Comparison of ENCODE assay signal across 2 cellular contexts in the genomic region with DNA sequence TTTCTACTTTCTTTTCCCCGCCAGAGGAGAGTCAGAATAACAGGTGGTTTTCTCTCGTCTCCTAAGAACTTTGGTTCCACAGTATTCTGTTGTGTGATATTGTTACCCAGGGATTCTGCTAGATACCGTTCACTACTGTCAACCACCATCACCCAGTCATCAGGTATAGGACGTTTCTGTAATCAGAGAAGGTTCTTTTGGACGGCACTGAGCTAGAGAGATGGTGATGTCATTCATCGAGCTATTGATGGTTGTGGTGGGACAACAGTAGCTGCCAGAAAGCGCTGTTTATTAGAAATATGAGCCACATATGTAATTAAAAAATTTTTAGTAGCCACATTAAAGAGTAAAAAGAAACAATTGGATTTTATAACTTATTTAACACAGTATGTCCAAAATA.
TF ChIP-seq lines count a peak whose summit lies in the region.

No MANE protein-coding gene starts in this region.

TF ChIP-seq in HepG2, 621 proteins besides CTCF, POLR2A, EP300 and RAD21:
- TF ChIP-seq ZNF543 (CRISPR knock-in tag; IDR thresholded peaks at IDR 0.05) = no peak
- TF ChIP-seq ATF7 (IDR thresholded peaks at IDR 0.05) = peak; percentile 18; the same call in 1 of the 2 replicates
- no peak for TF ChIP-seq ATF7 (CRISPR knock-in tag; IDR thresholded peaks at IDR 0.05)
- no peak for TF ChIP-seq FOXA1 (IDR thresholded peaks at IDR 0.05)
- TF ChIP-seq FOXA1 (CRISPR knock-in tag; IDR thresholded peaks at IDR 0.05) = no peak
- no peak for TF ChIP-seq KDM5B (CRISPR knock-in tag; IDR thresholded peaks at IDR 0.05; ENCODE audit: borderline replicate concordance)
TF ChIP-seq in HepG2: peak in this region for 1.

TF ChIP-seq in GM12891, 5 proteins besides CTCF, POLR2A, EP300 and RAD21:
- TF ChIP-seq PAX5 (IDR thresholded peaks at IDR 0.05; ENCODE audit: insufficient read depth, low read length, severe bottlenecking) (no peak), POLR2AphosphoS5 (IDR thresholded peaks at IDR 0.05; ENCODE audit: low read depth, low read length) (no peak), POU2F2 (IDR thresholded peaks at IDR 0.05; ENCODE audit: low read depth, low read length) (no peak), SPI1 (IDR thresholded peaks at IDR 0.05; ENCODE audit: low read depth, low read length) (no peak), TAF1 (IDR thresholded peaks at IDR 0.05; ENCODE audit: low read depth, low read length) (no peak)
